9 cellular contexts compared by ENCODE assay signal in the genomic region with DNA sequence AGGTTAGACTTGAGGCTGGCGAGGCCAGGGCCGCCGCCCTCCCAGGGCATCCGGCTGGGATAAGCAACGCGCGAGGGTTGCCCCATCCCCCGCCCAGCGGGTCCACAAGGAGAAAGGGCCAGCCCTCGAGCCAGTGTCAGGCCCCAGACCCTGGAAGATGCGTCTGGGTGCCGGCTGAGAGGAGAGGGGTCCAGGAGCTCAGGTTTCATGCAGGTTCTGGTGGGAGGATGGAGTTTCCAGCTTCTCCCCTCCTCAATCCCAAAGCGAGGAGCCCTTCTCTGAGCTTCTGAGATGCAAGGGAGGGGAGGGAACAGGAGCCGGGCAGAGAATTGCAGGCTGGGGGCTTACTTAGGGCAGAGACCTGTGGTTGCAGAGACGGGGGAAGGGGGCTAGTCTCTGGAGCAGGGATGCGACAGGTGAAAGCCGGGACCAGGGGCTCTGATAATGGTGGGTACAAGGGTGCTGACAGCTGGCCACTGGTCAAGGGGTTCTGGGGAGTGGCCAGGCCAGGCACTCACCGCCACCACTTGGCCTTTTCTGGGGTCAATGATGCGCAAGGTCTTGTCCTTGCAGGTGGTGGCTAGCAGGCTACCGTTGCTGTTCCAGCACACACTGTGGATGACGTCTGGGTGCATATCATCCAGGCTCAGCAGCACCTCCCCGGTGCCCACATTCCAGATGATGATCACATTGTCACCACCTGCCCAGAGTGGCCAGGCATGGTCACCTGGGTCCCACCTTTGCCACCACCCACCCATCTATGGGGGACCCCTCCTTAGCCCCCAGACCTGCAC. TPM values are rescaled to one million over a fixed set of nuclear protein-coding genes. Genes with fewer than 3 reads are reported as not detected.
A peak's percentile ranks its signal among the peaks of the same experiment; 100 is the strongest.
DNase-seq lines count a peak whose midpoint lies in the region; ATAC-seq, FAIRE-seq and TF ChIP-seq lines count a peak whose summit lies in the region.
"Had no signal": no experiment of that assay in that cellular context is flagged by ENCODE, and none has a peak within 500 bp of the region (broad histone marks: within the 10 kb centered on the region; RNA-seq: fewer than 3 reads in every experiment).

No MANE protein-coding gene starts in this region.

- ATAC-seq in activated CD8-positive, alpha-beta memory T cell treated with anti-CD3 and anti-CD28 coated beads, Interleukin-2, amount 10 ng/mL, durations not matched to agents 7 days and 5 days, result no peak
- peak in 1 of 2 donors; percentile 0 for ATAC-seq in activated T-cell treated with anti-CD3 and anti-CD28 coated beads, Interleukin-2, amount 50 U/mL, for 72 hours (replicated peaks in 1 of 2)
- ATAC-seq in GM19328 (IDR thresholded peaks at IDR 0.05; ENCODE audit: unreplicated experiment) (no peak), GM19467 (IDR thresholded peaks at IDR 0.05; ENCODE audit: unreplicated experiment) (no peak)

- no peak for DNase-seq in activated CD8-positive, alpha-beta memory T cell treated with anti-CD3 and anti-CD28 coated beads, Interleukin-2, amount 10 ng/mL, durations not matched to agents 7 days and 5 days
- DNase-seq in activated CD8-positive, alpha-beta memory T cell treated with anti-CD3 and anti-CD28 coated beads for 24 hours, result no peak
- no peak for DNase-seq in activated T-cell treated with anti-CD3 and anti-CD28 coated beads, Interleukin-2, amount 50 U/mL, for 72 hours
- DNase-seq in keratinocyte (ENCODE audit: low read depth, low spot score) (no peak), small intestine (no peak)

- dilution Hi-C loops in keratinocyte (cut with MboI; ENCODE audit: extremely low pct_ligation_motif_present, low sequenced_read_pairs), result no loop called here

- peaks cover 23% of the 10 kb centered on the region for H3K79me2 ChIP-seq in keratinocyte (ENCODE audit: control insufficient read depth, insufficient read depth, low read length)

- TF ChIP-seq CTCF in keratinocyte (optimal IDR thresholded peaks at IDR 0.05 in 1 of 3, IDR thresholded peaks at IDR 0.05 in 1 of 3, conservative IDR thresholded peaks at IDR 0.05 in 1 of 3; ENCODE audit: extremely low read depth in 1 of 3, insufficient read depth in 2 of 3, low read length in 3 of 3), result peak in 1 of 3 experiments; percentile 4

- H3K4me1 ChIP-seq in keratinocyte (ENCODE audit: control insufficient read depth, extremely low read depth, insufficient read depth, low read length) (peaks cover 76% of the 10 kb centered on the region), subcutaneous abdominal adipose tissue (ENCODE audit: control insufficient read depth in 5 of 5, insufficient read depth in 5 of 5, low read length in 5 of 5) (peaks cover 6 to 71% (median 69%) of the 10 kb centered on the region in 5 donors), small intestine (ENCODE audit: control insufficient read depth in 2 of 2, insufficient read depth in 1 of 2, low read depth in 1 of 2, low read length in 1 of 2) (peaks cover 5 to 8% of the 10 kb centered on the region in 2 donors)

- no peak overlapping the region for H3K27ac Mint-ChIP-seq in activated CD8-positive, alpha-beta memory T cell treated with anti-CD3 and anti-CD28 coated beads, Interleukin-2, amount 10 ng/mL, durations not matched to agents 7 days and 5 days
- H3K27ac Mint-ChIP-seq in activated T-cell treated with anti-CD3 and anti-CD28 coated beads, Interleukin-2, amount 50 U/mL, for 72 hours, result no peak overlapping the region
- H3K27ac Mint-ChIP-seq: nephron progenitor cell had no signal

- no peak for FAIRE-seq in keratinocyte (lab: Jason Lieb, UNC)
- no peak for FAIRE-seq in small intestine (lab: Jason Lieb, UNC)

- H2AFZ ChIP-seq in keratinocyte (ENCODE audit: control insufficient read depth, low read length), result no peak overlapping the region

- peak overlapping the region; percentile 44 for H3K4me3 Mint-ChIP-seq in activated CD8-positive, alpha-beta memory T cell treated with anti-CD3 and anti-CD28 coated beads, Interleukin-2, amount 10 ng/mL, durations not matched to agents 7 days and 5 days
- peak overlapping the region; percentile 71 to 89 for H3K4me3 Mint-ChIP-seq in activated T-cell treated with anti-CD3 and anti-CD28 coated beads, Interleukin-2, amount 50 U/mL, for 72 hours

- H4K20me1 ChIP-seq in keratinocyte (ENCODE audit: control insufficient read depth, extremely low read depth, insufficient read depth, low read length), result no peaks in the 10 kb centered on the region

- H3K9me3 ChIP-seq in keratinocyte (ENCODE audit: control insufficient read depth, low read depth, low read length) (no peaks in the 10 kb centered on the region), subcutaneous abdominal adipose tissue (ENCODE audit: control insufficient read depth in 5 of 5, low read length in 5 of 5) (no peaks in the 10 kb centered on the region), small intestine (ENCODE audit: control insufficient read depth, low read depth) (no peaks in the 10 kb centered on the region)

- 30 to 41% (median 33%) methylated on average over 19 to 22 of the region's 22 CpGs for WGBS in small intestine, 3 donors

- H3K9me3 Mint-ChIP-seq in activated CD8-positive, alpha-beta memory T cell treated with anti-CD3 and anti-CD28 coated beads, Interleukin-2, amount 10 ng/mL, durations not matched to agents 7 days and 5 days (ENCODE audit: low read depth), result no peaks in the 10 kb centered on the region
- H3K9me3 Mint-ChIP-seq in activated T-cell treated with anti-CD3 and anti-CD28 coated beads, Interleukin-2, amount 50 U/mL, for 72 hours, result no peaks in the 10 kb centered on the region
- H3K9me3 Mint-ChIP-seq: nephron progenitor cell had no signal

- H3K9me1 ChIP-seq in keratinocyte (ENCODE audit: control insufficient read depth, extremely low read depth, insufficient read depth, low read length), result no peaks in the 10 kb centered on the region

- H3K36me3 ChIP-seq in keratinocyte (ENCODE audit: control insufficient read depth in 2 of 2, extremely low read depth in 1 of 2, insufficient read depth in 2 of 2, low read length in 2 of 2) (peaks cover 0 to 5% of the 10 kb centered on the region in 2 experiments), subcutaneous abdominal adipose tissue (ENCODE audit: control insufficient read depth in 5 of 5, insufficient read depth in 5 of 5, low read length in 5 of 5) (no peaks in the 10 kb centered on the region), small intestine (ENCODE audit: control insufficient read depth in 2 of 2, insufficient read depth in 2 of 2, low read length in 2 of 2) (no peaks in the 10 kb centered on the region)

- no peaks in the 10 kb centered on the region for H3K36me3 Mint-ChIP-seq in activated CD8-positive, alpha-beta memory T cell treated with anti-CD3 and anti-CD28 coated beads, Interleukin-2, amount 10 ng/mL, durations not matched to agents 7 days and 5 days
- no peaks in the 10 kb centered on the region for H3K36me3 Mint-ChIP-seq in activated T-cell treated with anti-CD3 and anti-CD28 coated beads, Interleukin-2, amount 50 U/mL, for 72 hours (ENCODE audit: insufficient read depth in 2 of 2)

- peak overlapping the region; percentile 14 for H3K27ac ChIP-seq in keratinocyte (ENCODE audit: control insufficient read depth, insufficient read depth, low read length)
- H3K27ac ChIP-seq in subcutaneous abdominal adipose tissue (ENCODE audit: low read depth, low read length), result no peak overlapping the region
- no peak overlapping the region for H3K27ac ChIP-seq in small intestine (ENCODE audit: low read depth in 1 of 2, low read length in 1 of 2)

- H3K4me3 ChIP-seq in keratinocyte (ENCODE audit: control insufficient read depth in 2 of 3, extremely low read depth in 1 of 3, insufficient read depth in 2 of 3, low read depth in 1 of 3, low read length in 3 of 3) (peak overlapping the region in 1 of 3 experiments; percentile 58), subcutaneous abdominal adipose tissue (ENCODE audit: low read depth in 1 of 5, low read length in 5 of 5) (peak overlapping the region in 3 of 5 donors; percentile 59 to 67 (median 65)), small intestine (ENCODE audit: low read depth in 1 of 2, low read length in 2 of 2) (no peak overlapping the region)

- CTCF ChIA-PET in activated CD8-positive, alpha-beta memory T cell treated with anti-CD3 and anti-CD28 coated beads, Interleukin-2, amount 10 ng/mL, durations not matched to agents 7 days and 5 days (lab: Charles Lee), result interaction anchor here (0.6 to 24.4 kb wide), 27 partner anchors 8 to 475 kb away, joined by 3 to 458 read pairs (median 12); a partner anchor contains a TSS

- peaks cover 57% of the 10 kb centered on the region for H3K4me1 Mint-ChIP-seq in activated CD8-positive, alpha-beta memory T cell treated with anti-CD3 and anti-CD28 coated beads, Interleukin-2, amount 10 ng/mL, durations not matched to agents 7 days and 5 days
- peaks cover 60% of the 10 kb centered on the region for H3K4me1 Mint-ChIP-seq in activated T-cell treated with anti-CD3 and anti-CD28 coated beads, Interleukin-2, amount 50 U/mL, for 72 hours (ENCODE audit: low read depth)

- H3K4me2 ChIP-seq in keratinocyte (ENCODE audit: control insufficient read depth, extremely low read depth, insufficient read depth, low read depth, low read length), result peak overlapping the region; percentile 75

- peaks cover 18% of the 10 kb centered on the region for H3K27me3 Mint-ChIP-seq in activated CD8-positive, alpha-beta memory T cell treated with anti-CD3 and anti-CD28 coated beads, Interleukin-2, amount 10 ng/mL, durations not matched to agents 7 days and 5 days
- H3K27me3 Mint-ChIP-seq in activated T-cell treated with anti-CD3 and anti-CD28 coated beads, Interleukin-2, amount 50 U/mL, for 72 hours (ENCODE audit: low read depth), result peaks cover 5% of the 10 kb centered on the region

- H3K27me3 ChIP-seq in keratinocyte (ENCODE audit: control insufficient read depth, extremely low read depth, insufficient read depth, low read length) (no peaks in the 10 kb centered on the region), subcutaneous abdominal adipose tissue (ENCODE audit: control insufficient read depth in 5 of 5, insufficient read depth in 4 of 5, low read length in 5 of 5) (peaks cover 0 to 5% (median 0%) of the 10 kb centered on the region in 5 donors), small intestine (ENCODE audit: control insufficient read depth in 2 of 2, insufficient read depth in 2 of 2, low read length in 2 of 2) (no peaks in the 10 kb centered on the region)

- peak overlapping the region; percentile 79 for H3K9ac ChIP-seq in keratinocyte (ENCODE audit: control insufficient read depth, extremely low read depth, insufficient read depth, low read length)
- H3K9ac ChIP-seq in subcutaneous abdominal adipose tissue (ENCODE audit: low read length in 5 of 5), result peak overlapping the region in 2 of 5 donors; percentile 14 to 35

RNA-seq across cellular contexts. Expression of a gene that starts 4.2 kb away (rescaled TPM):
- total RNA-seq in activated CD8-positive, alpha-beta memory T cell treated with anti-CD3 and anti-CD28 coated beads, Interleukin-2, amount 10 ng/mL, durations not matched to agents 7 days and 5 days, result 1 to 10 TPM; 2.7 to 7.0 TPM
- total RNA-seq in activated T-cell treated with anti-CD3 and anti-CD28 coated beads, Interleukin-2, amount 50 U/mL, for 72 hours, result 10 to 100 TPM; 10.4 to 13.9 TPM
- polyA plus RNA-seq in keratinocyte (20.5 to 50.9 TPM (median 28.8 TPM) in 3 replicates), small intestine (1 to 10 TPM in 2 of 3 donors, under 1 TPM in 1; 0.67 to 7.3 (median 1.4) TPM)
- polyA plus RNA-seq in keratinocyte (2011; ENCODE audit: low read depth), result 6.6 TPM
- polyA plus RNA-seq in keratinocyte (2011; cell fraction: cytosol; rRNA removed), result 9.2 and 10.8 TPM in 2 replicates
- 191 and 224 TPM in 2 replicates for polyA plus RNA-seq in keratinocyte (2011; cell fraction: nucleus; rRNA removed)
- 14.6 and 16.8 TPM in 2 replicates for polyA plus RNA-seq in keratinocyte (2012; ENCODE audit: low replicate concordance)
- 34.8 to 68.4 TPM (median 42.9 TPM) in 3 replicates for polyA minus RNA-seq in keratinocyte
- 17.6 TPM for polyA minus RNA-seq in keratinocyte (2011; cell fraction: cytosol; rRNA and poly(A)+ RNA removed)
- polyA minus RNA-seq in keratinocyte (2011; cell fraction: nucleus; rRNA and poly(A)+ RNA removed), result 35.6 and 40.7 TPM in 2 replicates

RNA-seq across cellular contexts. Expression of a gene that starts 25.5 kb away (rescaled TPM):
- total RNA-seq in activated CD8-positive, alpha-beta memory T cell treated with anti-CD3 and anti-CD28 coated beads, Interleukin-2, amount 10 ng/mL, durations not matched to agents 7 days and 5 days, result 10 to 100 TPM; 15.6 to 20.1 TPM
- total RNA-seq in activated T-cell treated with anti-CD3 and anti-CD28 coated beads, Interleukin-2, amount 50 U/mL, for 72 hours, result 10 to 100 TPM in 1 of 2 donors, 1 to 10 TPM in 1; 7.9 to 13.5 TPM
- 3.7 to 6.5 TPM (median 5.0 TPM) in 3 replicates for polyA plus RNA-seq in keratinocyte
- polyA plus RNA-seq in keratinocyte (2011; ENCODE audit: low read depth), result 3.7 TPM
- polyA plus RNA-seq in keratinocyte (2011; cell fraction: cytosol; rRNA removed), result 2.8 and 5.7 TPM in 2 replicates
- 13.0 and 14.3 TPM in 2 replicates for polyA plus RNA-seq in keratinocyte (2011; cell fraction: nucleus; rRNA removed)
- polyA plus RNA-seq in keratinocyte (2012; ENCODE audit: low replicate concordance), result 6.7 and 7.8 TPM in 2 replicates
- polyA minus RNA-seq in keratinocyte, result 4.8 to 12.7 TPM (median 5.3 TPM) in 3 replicates
- polyA minus RNA-seq in keratinocyte (2011; cell fraction: cytosol; rRNA and poly(A)+ RNA removed), result 12.9 TPM
- polyA minus RNA-seq in keratinocyte (2011; cell fraction: nucleus; rRNA and poly(A)+ RNA removed), result 6.2 and 9.9 TPM in 2 replicates
- 1 to 10 TPM in 2 of 3 donors, not detected in 1; 3.0 to 4.0 TPM for polyA plus RNA-seq in small intestine

RNA-seq across cellular contexts. Expression of a gene that starts 29.0 kb away (rescaled TPM):
- total RNA-seq in activated CD8-positive, alpha-beta memory T cell treated with anti-CD3 and anti-CD28 coated beads, Interleukin-2, amount 10 ng/mL, durations not matched to agents 7 days and 5 days, result 10 to 100 TPM; 69.5 to 79.5 TPM
- 10 to 100 TPM; 45.0 to 47.4 TPM for total RNA-seq in activated T-cell treated with anti-CD3 and anti-CD28 coated beads, Interleukin-2, amount 50 U/mL, for 72 hours
- polyA plus RNA-seq in keratinocyte (35.9 to 42.7 TPM (median 37.9 TPM) in 3 replicates), small intestine (10 to 100 TPM; 19.7 to 29.0 (median 21.9) TPM)
- polyA plus RNA-seq in keratinocyte (2011; ENCODE audit: low read depth), result 34.5 TPM
- polyA plus RNA-seq in keratinocyte (2011; cell fraction: cytosol; rRNA removed), result 26.3 and 43.3 TPM in 2 replicates
- 55.9 and 64.8 TPM in 2 replicates for polyA plus RNA-seq in keratinocyte (2011; cell fraction: nucleus; rRNA removed)
- polyA plus RNA-seq in keratinocyte (2012; ENCODE audit: low replicate concordance), result 28.3 and 36.4 TPM in 2 replicates
- 43.0 to 93.0 TPM (median 49.5 TPM) in 3 replicates for polyA minus RNA-seq in keratinocyte
- 58.7 TPM for polyA minus RNA-seq in keratinocyte (2011; cell fraction: cytosol; rRNA and poly(A)+ RNA removed)
- polyA minus RNA-seq in keratinocyte (2011; cell fraction: nucleus; rRNA and poly(A)+ RNA removed), result 36.5 and 45.9 TPM in 2 replicates

RNA-seq across cellular contexts. Expression of a gene that starts 50.0 kb away (rescaled TPM):
- total RNA-seq in activated CD8-positive, alpha-beta memory T cell treated with anti-CD3 and anti-CD28 coated beads, Interleukin-2, amount 10 ng/mL, durations not matched to agents 7 days and 5 days, result 100 to 1,000 TPM in 1 of 2 experiments, 10 to 100 TPM in 1; 97.0 to 131 TPM
- 100 to 1,000 TPM in 1 of 2 donors, 10 to 100 TPM in 1; 77.4 to 103 TPM for total RNA-seq in activated T-cell treated with anti-CD3 and anti-CD28 coated beads, Interleukin-2, amount 50 U/mL, for 72 hours
- 11.9 to 34.7 TPM (median 14.5 TPM) in 3 replicates for polyA plus RNA-seq in keratinocyte
- polyA plus RNA-seq in keratinocyte (2011; ENCODE audit: low read depth), result 4.4 TPM
- polyA plus RNA-seq in keratinocyte (2011; cell fraction: cytosol; rRNA removed), result 5.8 and 16.5 TPM in 2 replicates
- 71.4 and 101 TPM in 2 replicates for polyA plus RNA-seq in keratinocyte (2011; cell fraction: nucleus; rRNA removed)
- polyA plus RNA-seq in keratinocyte (2012; ENCODE audit: low replicate concordance), result 17.7 and 24.8 TPM in 2 replicates
- 10.9 to 22.2 TPM (median 13.1 TPM) in 3 replicates for polyA minus RNA-seq in keratinocyte
- polyA minus RNA-seq in keratinocyte (2011; cell fraction: cytosol; rRNA and poly(A)+ RNA removed), result 39.5 TPM
- 21.7 and 26.6 TPM in 2 replicates for polyA minus RNA-seq in keratinocyte (2011; cell fraction: nucleus; rRNA and poly(A)+ RNA removed)
- 100 to 1,000 TPM in 2 of 3 donors, 10 to 100 TPM in 1; 66.4 to 326 (median 304) TPM for polyA plus RNA-seq in small intestine

RNA-seq across cellular contexts. Expression of a gene that starts 51.6 kb away (rescaled TPM):
- 10 to 100 TPM; 20.0 to 20.3 TPM for total RNA-seq in activated CD8-positive, alpha-beta memory T cell treated with anti-CD3 and anti-CD28 coated beads, Interleukin-2, amount 10 ng/mL, durations not matched to agents 7 days and 5 days
- total RNA-seq in activated T-cell treated with anti-CD3 and anti-CD28 coated beads, Interleukin-2, amount 50 U/mL, for 72 hours, result 1 to 10 TPM; 7.4 to 7.7 TPM
- polyA plus RNA-seq in keratinocyte (6.2 to 6.9 TPM (median 6.8 TPM) in 3 replicates), small intestine (1 to 10 TPM; 6.5 to 9.4 (median 8.7) TPM)
- polyA plus RNA-seq in keratinocyte (2011; ENCODE audit: low read depth), result 1.5 TPM
- 5.3 and 5.5 TPM in 2 replicates for polyA plus RNA-seq in keratinocyte (2011; cell fraction: cytosol; rRNA removed)
- polyA plus RNA-seq in keratinocyte (2011; cell fraction: nucleus; rRNA removed), result 11.2 and 11.7 TPM in 2 replicates
- 2.8 and 7.5 TPM in 2 replicates for polyA plus RNA-seq in keratinocyte (2012; ENCODE audit: low replicate concordance)
- polyA minus RNA-seq in keratinocyte, result 9.9 to 13.5 TPM (median 13.0 TPM) in 3 replicates
- 12.3 TPM for polyA minus RNA-seq in keratinocyte (2011; cell fraction: cytosol; rRNA and poly(A)+ RNA removed)
- 12.8 and 13.8 TPM in 2 replicates for polyA minus RNA-seq in keratinocyte (2011; cell fraction: nucleus; rRNA and poly(A)+ RNA removed)

Comparison
In these comparisons a context has a peak if more than half of its experiments do, and no peak if none do; other contexts are left out.
1. H3K4me3 ChIP-seq: peak in subcutaneous abdominal adipose tissue (3 of 5); none in small intestine (0 of 2).